ENCODE assay signal across 9 cellular contexts in genomic region chr3:71723452-71724170, GRCh38. TPM values are rescaled to one million over a fixed set of nuclear protein-coding genes. Genes with fewer than 3 reads are reported as not detected.
A peak's percentile ranks its signal among the peaks of the same experiment; 100 is the strongest.
DNase-seq lines count a peak whose midpoint lies in the region; ATAC-seq, FAIRE-seq and TF ChIP-seq lines count a peak whose summit lies in the region.
"Had no signal": no experiment of that assay in that cellular context is flagged by ENCODE, and none has a peak within 500 bp of the region (broad histone marks: within the 10 kb centered on the region; RNA-seq: fewer than 3 reads in every experiment).

No MANE protein-coding gene starts in this region.

- no peak overlapping the region for H3K4me2 ChIP-seq in astrocyte (ENCODE audit: low read length)

- H3K9ac ChIP-seq in astrocyte (ENCODE audit: low read length), result no peak overlapping the region

- no peaks in the 10 kb centered on the region for H3K4me1 Mint-ChIP-seq in astrocyte (ENCODE audit: low read depth, unreplicated experiment)

- H2AFZ ChIP-seq in astrocyte (ENCODE audit: low read depth, low read length), result no peak overlapping the region

- no peak overlapping the region for H3K4me3 ChIP-seq in astrocyte (ENCODE audit: insufficient read depth, low read depth, low read length)
- H3K4me3 ChIP-seq in prostate gland, result peak overlapping the region; percentile 75 to 77

- no peaks in the 10 kb centered on the region for H3K36me3 Mint-ChIP-seq in astrocyte (ENCODE audit: low read depth, unreplicated experiment)

- H3K4me3 Mint-ChIP-seq in astrocyte (ENCODE audit: unreplicated experiment), result peak overlapping the region; percentile 84

- FAIRE-seq in astrocyte (lab: Jason Lieb, UNC), result no peak

- 37% methylated on average over 6 of the region's 6 CpGs for WGBS in prostate gland

- H3K27ac Mint-ChIP-seq in astrocyte (ENCODE audit: unreplicated experiment), result no peak overlapping the region

- ATAC-seq in GM18511 (IDR thresholded peaks at IDR 0.05; ENCODE audit: unreplicated experiment), result peak; percentile 36
- ATAC-seq in HG03565 (IDR thresholded peaks at IDR 0.05; ENCODE audit: unreplicated experiment), result peak; percentile 52
- no peak for ATAC-seq in HG03460 (IDR thresholded peaks at IDR 0.05; ENCODE audit: unreplicated experiment)
- ATAC-seq in HG02588 (IDR thresholded peaks at IDR 0.05; ENCODE audit: unreplicated experiment), result no peak

- peaks cover 54% of the 10 kb centered on the region for H3K27me3 Mint-ChIP-seq in astrocyte (ENCODE audit: low read depth, unreplicated experiment)

- DNase-seq in astrocyte (ENCODE audit: low read depth) (no peak), prostate gland (ENCODE audit: low spot score) (no peak), retina (no peak), NCI-H1930 (lab: John Stamatoyannopoulos, UW) (no peak)

- H3K36me3 ChIP-seq in astrocyte (ENCODE audit: insufficient read depth, low read length) (no peaks in the 10 kb centered on the region), prostate gland (no peaks in the 10 kb centered on the region)

- no peaks in the 10 kb centered on the region for H3K9me3 Mint-ChIP-seq in astrocyte (ENCODE audit: unreplicated experiment)

- H3K27me3 ChIP-seq in astrocyte (ENCODE audit: insufficient read depth, low read length) (peaks cover 23% of the 10 kb centered on the region), prostate gland (replicated peaks; ENCODE audit: insufficient read depth) (no peaks in the 10 kb centered on the region)

- no peaks in the 10 kb centered on the region for H3K79me2 ChIP-seq in astrocyte (ENCODE audit: insufficient read depth, low read length)

- intact Hi-C loops in prostate gland (cut with DNase I), result loop anchor here (10.0 kb wide), 1 partner anchor 231 kb away; no protein-coding TSS in a partner anchor

- TF ChIP-seq CTCF in astrocyte (IDR thresholded peaks at IDR 0.05; ENCODE audit: insufficient read depth, low read depth, low read length) (no peak), prostate gland (IDR thresholded peaks at IDR 0.05) (no peak)

- H3K4me1 ChIP-seq in astrocyte (ENCODE audit: insufficient read depth, low read length) (peaks cover 3% of the 10 kb centered on the region), prostate gland (replicated peaks) (no peaks in the 10 kb centered on the region)

- H4K20me1 ChIP-seq in astrocyte (ENCODE audit: insufficient read depth, low read length), result no peaks in the 10 kb centered on the region

- no peaks in the 10 kb centered on the region for H3K9me3 ChIP-seq in astrocyte (ENCODE audit: insufficient read depth, low read depth, low read length)
- H3K9me3 ChIP-seq in prostate gland, result no peaks in the 10 kb centered on the region

- no peak overlapping the region for H3K27ac ChIP-seq in astrocyte (ENCODE audit: low read depth, low read length)
- no peak overlapping the region for H3K27ac ChIP-seq in prostate gland
- H3K27ac ChIP-seq: HL-60 had no signal

- TF ChIP-seq POLR2A in prostate gland (IDR thresholded peaks at IDR 0.05), result no peak

RNA-seq across cellular contexts. Expression of gene EIF4E3, which starts 1.6 kb away (rescaled TPM):
- total RNA-seq in astrocyte, result 3.5 and 4.2 TPM in 2 replicates
- 10 to 100 TPM; 19.2 to 26.0 TPM for total RNA-seq in prostate gland

RNA-seq across cellular contexts. Expression of gene GPR27, which starts 30.0 kb away (rescaled TPM):
- 2.0 and 2.9 TPM in 2 replicates for total RNA-seq in astrocyte
- 10 to 100 TPM; 11.2 to 29.1 TPM for total RNA-seq in prostate gland

Comparison
In these comparisons a context has a peak if more than half of its experiments do, and no peak if none do; other contexts are left out.
1. ATAC-seq: peak in GM18511 (single experiment) and HG03565 (single experiment); none in HG03460 (single experiment) and HG02588 (single experiment).